Comparison of ENCODE assay signal across 10 cellular contexts in genomic region chr20:33826270-33826897, GRCh38. TPM values are rescaled to one million over a fixed set of nuclear protein-coding genes. Genes with fewer than 3 reads are reported as not detected.
A peak's percentile ranks its signal among the peaks of the same experiment; 100 is the strongest.
DNase-seq lines count a peak whose midpoint lies in the region; ATAC-seq, FAIRE-seq and TF ChIP-seq lines count a peak whose summit lies in the region.
"Had no signal": no experiment of that assay in that cellular context is flagged by ENCODE, and none has a peak within 500 bp of the region (broad histone marks: within the 10 kb centered on the region; RNA-seq: fewer than 3 reads in every experiment).

No MANE protein-coding gene starts in this region.

- TF ChIP-seq CTCF in natural killer cell (IDR thresholded peaks at IDR 0.05), result no peak
- no peak for TF ChIP-seq CTCF in body of pancreas (IDR thresholded peaks at IDR 0.05)

- H3K4me3 ChIP-seq in body of pancreas (no peak overlapping the region), mesendoderm (ENCODE audit: low read length) (no peak overlapping the region)

- H3K4me1 Mint-ChIP-seq in natural killer cell, result peaks cover 66 to 69% of the 10 kb centered on the region in 2 donors
- H3K4me1 Mint-ChIP-seq in natural killer cell treated with Interleukin-12 subunit alpha and Interleukin-12 subunit beta and Interleukin-15 and Interleukin-18, amount 100 ng/mL, for 72 hours (ENCODE audit: low read depth in 2 of 2), result peaks cover 51 to 66% of the 10 kb centered on the region in 2 donors

- H3K18ac ChIP-seq in mesendoderm (ENCODE audit: low read length), result no peak overlapping the region

- no peak overlapping the region for H4K8ac ChIP-seq in mesendoderm (ENCODE audit: low read depth, low read length)

- H3K4me1 ChIP-seq in body of pancreas (peaks cover 74% of the 10 kb centered on the region), mesendoderm (ENCODE audit: control insufficient read depth, low read depth, low read length) (peaks cover 14% of the 10 kb centered on the region)

- no peaks in the 10 kb centered on the region for H3K9me3 ChIP-seq in body of pancreas

- intact Hi-C loops in natural killer cell (cut with micrococcal nuclease) (no loop called here), body of pancreas (cut with DNase I) (no loop called here)

- no peak overlapping the region for H3K4me2 ChIP-seq in mesendoderm (ENCODE audit: low read length)

- no peak for DNase-seq in natural killer cell
- no peak for DNase-seq in natural killer cell treated with Interleukin-12 subunit alpha and Interleukin-12 subunit beta and Interleukin-15 and Interleukin-18, amount 100 ng/mL, for 72 hours (ENCODE audit: low spot score)
- peak; percentile 31 to 70 (median 46) for DNase-seq in body of pancreas
- peak; percentile 92 for DNase-seq in mesendoderm
- DNase-seq in NCI-H1436 treated with DMSO at 0.1 percent for 48 hours (lab: John Stamatoyannopoulos, UW), result no peak
- DNase-seq in stimulated activated CD4-positive, alpha-beta T cell treated with anti-CD3 and anti-CD28 coated beads, Interleukin-4, amount 100 ng/mL, for 24 hours, result no peak
- no peak for DNase-seq in GM19239 (ENCODE audit: insufficient read length, low spot score)
- DNase-seq in GM12891 (ENCODE audit: insufficient read length, low spot score), result no peak
- DNase-seq: NCI-H1048; stimulated activated CD4-positive, alpha-beta T cell treated with anti-CD3 and anti-CD28 coated beads, Interleukin-2, amount 100 ng/mL, for 24 hours had no signal

- peaks cover 15% of the 10 kb centered on the region for H3K79me2 ChIP-seq in mesendoderm (ENCODE audit: control insufficient read depth, insufficient read depth, low read length)

- no peak overlapping the region for H2AK5ac ChIP-seq in mesendoderm (ENCODE audit: low read length)

- no peaks in the 10 kb centered on the region for H3K9me3 Mint-ChIP-seq in natural killer cell
- H3K9me3 Mint-ChIP-seq in natural killer cell treated with Interleukin-12 subunit alpha and Interleukin-12 subunit beta and Interleukin-15 and Interleukin-18, amount 100 ng/mL, for 72 hours, result no peaks in the 10 kb centered on the region

- H3K4me3 Mint-ChIP-seq in natural killer cell, result no peak overlapping the region
- no peak overlapping the region for H3K4me3 Mint-ChIP-seq in natural killer cell treated with Interleukin-12 subunit alpha and Interleukin-12 subunit beta and Interleukin-15 and Interleukin-18, amount 100 ng/mL, for 72 hours

- H3K36me3 Mint-ChIP-seq in natural killer cell, result no peaks in the 10 kb centered on the region
- H3K36me3 Mint-ChIP-seq in natural killer cell treated with Interleukin-12 subunit alpha and Interleukin-12 subunit beta and Interleukin-15 and Interleukin-18, amount 100 ng/mL, for 72 hours, result no peaks in the 10 kb centered on the region

- H2BK120ac ChIP-seq in mesendoderm (ENCODE audit: low read depth, low read length), result no peak overlapping the region

- 67 to 68% methylated on average over 5 of the region's 5 CpGs for WGBS in body of pancreas, 2 donors
- no CpG with 5 or more reads among the region's 5 CpGs for WGBS in mesendoderm (ENCODE audit: extremely low coverage, insufficient coverage, low lambda C conversion rate)

- no peak overlapping the region for H3K9ac ChIP-seq in mesendoderm (ENCODE audit: low read length)

- peak overlapping the region; percentile 56 to 71 for H3K27ac Mint-ChIP-seq in natural killer cell
- peak overlapping the region in 1 of 2 donors; percentile 68 for H3K27ac Mint-ChIP-seq in natural killer cell treated with Interleukin-12 subunit alpha and Interleukin-12 subunit beta and Interleukin-15 and Interleukin-18, amount 100 ng/mL, for 72 hours

- H2BK15ac ChIP-seq in mesendoderm (replicated peaks; ENCODE audit: low read depth), result no peak overlapping the region

- H3K23ac ChIP-seq in mesendoderm (ENCODE audit: low read length), result no peak overlapping the region

- no peak for ATAC-seq in natural killer cell
- no peak for ATAC-seq in natural killer cell treated with Interleukin-12 subunit alpha and Interleukin-12 subunit beta and Interleukin-15 and Interleukin-18, amount 100 ng/mL, for 72 hours
- ATAC-seq in body of pancreas, result peak; percentile 78

- no peak overlapping the region for H4K5ac ChIP-seq in mesendoderm (ENCODE audit: low read length)

- no peak for FAIRE-seq in GM19239 (lab: Jason Lieb, UNC)
- no peak for FAIRE-seq in GM12891 (lab: Jason Lieb, UNC)

- no peak overlapping the region for H3K56ac ChIP-seq in mesendoderm (ENCODE audit: low read length)

- H3K27me3 ChIP-seq in body of pancreas (no peaks in the 10 kb centered on the region), mesendoderm (ENCODE audit: insufficient read depth, low read length, poor library complexity) (no peaks in the 10 kb centered on the region)

- H2BK5ac ChIP-seq in mesendoderm (ENCODE audit: low read length), result no peak overlapping the region

- H3K36me3 ChIP-seq in body of pancreas (replicated peaks in 1 of 2; ENCODE audit: insufficient read depth in 1 of 2, low read depth in 2 of 2) (no peaks in the 10 kb centered on the region), mesendoderm (ENCODE audit: control insufficient read depth, insufficient read depth, low read length) (no peaks in the 10 kb centered on the region)

- peak overlapping the region; percentile 20 to 52 (median 37) for H3K27ac ChIP-seq in body of pancreas
- no peak overlapping the region for H3K27ac ChIP-seq in mesendoderm (ENCODE audit: low read depth, low read length)

- TF ChIP-seq POLR2A in body of pancreas (IDR thresholded peaks at IDR 0.05), result no peak
- TF ChIP-seq POLR2A in GM12891 (IDR thresholded peaks at IDR 0.05; ENCODE audit: low read depth, low read length), result no peak

- H3K27me3 Mint-ChIP-seq in natural killer cell (ENCODE audit: low read depth in 2 of 2), result no peaks in the 10 kb centered on the region
- H3K27me3 Mint-ChIP-seq in natural killer cell treated with Interleukin-12 subunit alpha and Interleukin-12 subunit beta and Interleukin-15 and Interleukin-18, amount 100 ng/mL, for 72 hours, result no peaks in the 10 kb centered on the region

- peaks cover 19% of the 10 kb centered on the region for H3K79me1 ChIP-seq in mesendoderm (ENCODE audit: low read length)

- H3K4ac ChIP-seq in mesendoderm (ENCODE audit: low read depth, low read length), result no peak overlapping the region

TF ChIP-seq in GM12891, 5 proteins besides CTCF, POLR2A, EP300 and RAD21:
- TF ChIP-seq TAF1 (IDR thresholded peaks at IDR 0.05; ENCODE audit: low read depth, low read length) (no peak), SPI1 (IDR thresholded peaks at IDR 0.05; ENCODE audit: low read depth, low read length) (no peak)

RNA-seq across cellular contexts. Expression of gene CHMP4B, which starts 15.2 kb away (rescaled TPM):
- total RNA-seq in natural killer cell (10 to 100 TPM; 63.7 to 74.0 (median 70.0) TPM), body of pancreas (10 to 100 TPM; 24.1 to 43.3 TPM)
- total RNA-seq in natural killer cell treated with Interleukin-12 subunit alpha and Interleukin-12 subunit beta and Interleukin-15 and Interleukin-18, amount 100 ng/mL, for 72 hours, result 10 to 100 TPM; 62.3 to 84.5 TPM
- 58.2 TPM for polyA plus RNA-seq in mesendoderm (2013, experiment 1 of 2)
- 60.2 TPM for polyA plus RNA-seq in mesendoderm (2013, experiment 2 of 2)
- polyA plus RNA-seq in GM12891 (2012; ENCODE audit: low read depth, missing spikeins), result 100 TPM

Comparison
In these comparisons a context has a peak if more than half of its experiments do, and no peak if none do; other contexts are left out.
1. DNase-seq: peak in body of pancreas (4 of 4) and mesendoderm (single experiment); none in natural killer cell (single experiment), natural killer cell treated with Interleukin-12 subunit alpha and Interleukin-12 subunit beta and Interleukin-15 and Interleukin-18, amount 100 ng/mL, for 72 hours (single experiment), NCI-H1436 treated with DMSO at 0.1 percent for 48 hours (single experiment), stimulated activated CD4-positive, alpha-beta T cell treated with anti-CD3 and anti-CD28 coated beads, Interleukin-4, amount 100 ng/mL, for 24 hours (single experiment), GM19239 (single experiment) and GM12891 (single experiment).